Comparison of ENCODE assay signal across 9 cellular contexts in genomic region chr20:3800256-3800877, GRCh38. TPM values are rescaled to one million over a fixed set of nuclear protein-coding genes. Genes with fewer than 3 reads are reported as not detected.
DNase-seq lines count a peak whose midpoint lies in the region; ATAC-seq, FAIRE-seq and TF ChIP-seq lines count a peak whose summit lies in the region.
"Had no signal": no experiment of that assay in that cellular context is flagged by ENCODE, and none has a peak within 500 bp of the region (broad histone marks: within the 10 kb centered on the region; RNA-seq: fewer than 3 reads in every experiment).

No MANE protein-coding gene starts in this region.

- H3K4me3 Mint-ChIP-seq in progenitor cell of endocrine pancreas (ENCODE audit: low read depth), result peak overlapping the region; percentile 14

- DNase-seq in GM12891 (ENCODE audit: insufficient read length, low spot score) (no peak), OCI-LY7 (ENCODE audit: low spot score) (no peak), fibroblast of the aortic adventitia (ENCODE audit: low read depth) (no peak), progenitor cell of endocrine pancreas (ENCODE audit: low spot score, unreplicated experiment) (no peak), hippocampal formation (lab: John Stamatoyannopoulos, UW) (no peak), gastrocnemius medialis (no peak)
- DNase-seq: GDM1, KBM-7 had no signal

- peak overlapping the region; percentile 100 for H3K4me2 ChIP-seq in OCI-LY7 (ENCODE audit: low read length)

- FAIRE-seq in GM12891 (lab: Jason Lieb, UNC), result peak; percentile 35

- no peaks in the 10 kb centered on the region for H3K27me3 ChIP-seq in gastrocnemius medialis

- peaks cover 31% of the 10 kb centered on the region for H3K79me2 ChIP-seq in OCI-LY7 (ENCODE audit: insufficient read depth, low read depth, low read length)

- ATAC-seq in HG03108 (IDR thresholded peaks at IDR 0.05; ENCODE audit: unreplicated experiment), result no peak
- no peak for ATAC-seq in gastrocnemius medialis

- peak overlapping the region; percentile 95 for H3K27ac Mint-ChIP-seq in progenitor cell of endocrine pancreas

- peaks cover 18% of the 10 kb centered on the region for H3K36me3 Mint-ChIP-seq in progenitor cell of endocrine pancreas (ENCODE audit: insufficient read depth)

- H3K36me3 ChIP-seq in OCI-LY7 (ENCODE audit: insufficient read depth, low read length), result peaks cover 72% of the 10 kb centered on the region
- H3K36me3 ChIP-seq in gastrocnemius medialis, result no peaks in the 10 kb centered on the region

- H3K9me3 Mint-ChIP-seq in progenitor cell of endocrine pancreas (ENCODE audit: low read depth), result no peaks in the 10 kb centered on the region

- H3K4me3 ChIP-seq in OCI-LY7 (ENCODE audit: low read depth, low read length, poor library complexity, severe bottlenecking), result peak overlapping the region; percentile 91
- H3K4me3 ChIP-seq in fibroblast of the aortic adventitia (ENCODE audit: low read depth, low read length), result peak overlapping the region; percentile 28
- no peak overlapping the region for H3K4me3 ChIP-seq in gastrocnemius medialis

- H2AFZ ChIP-seq in OCI-LY7 (ENCODE audit: low read length), result no peak overlapping the region

- H3K9me2 ChIP-seq in OCI-LY7 (ENCODE audit: insufficient read depth, low read length), result no peaks in the 10 kb centered on the region

- POLR2A ChIA-PET in OCI-LY7 (lab: Charles Lee), result interaction anchor here (0.9 to 1.6 kb wide), 4 partner anchors 11 to 20 kb away, joined by 3 to 8 read pairs (median 4); no protein-coding TSS in a partner anchor

- CTCF ChIA-PET in OCI-LY7 (lab: Charles Lee; ENCODE audit: unreplicated experiment), result interaction anchor here (1.5 to 1.9 kb wide), 2 partner anchors 18 to 20 kb away, joined by 5 to 9 read pairs; partner anchors contain the start of gene AP5S1

- TF ChIP-seq POLR2A in GM12891 (IDR thresholded peaks at IDR 0.05; ENCODE audit: low read depth, low read length) (no peak), gastrocnemius medialis (IDR thresholded peaks at IDR 0.05) (no peak)

- peaks cover 33% of the 10 kb centered on the region for H3K4me1 ChIP-seq in OCI-LY7 (ENCODE audit: insufficient read depth, low read length, poor library complexity, severe bottlenecking)
- peaks cover 0 to 5% of the 10 kb centered on the region in 2 donors for H3K4me1 ChIP-seq in gastrocnemius medialis

- no peaks in the 10 kb centered on the region; the same call in 1 of the 2 replicates for H4K20me1 ChIP-seq in OCI-LY7 (ENCODE audit: insufficient read depth, low read length)

- H3K27ac ChIP-seq in OCI-LY7 (ENCODE audit: low read depth, low read length, poor library complexity, severe bottlenecking), result peak overlapping the region; percentile 83
- no peak overlapping the region for H3K27ac ChIP-seq in gastrocnemius medialis

- intact Hi-C loops in OCI-LY7 (cut with micrococcal nuclease; ENCODE audit: unreplicated experiment), result no loop called here
- intact Hi-C loops in gastrocnemius medialis (cut with DNase I; ENCODE audit: low total_unique reads), result no loop called here

- no peaks in the 10 kb centered on the region for H3K9me3 ChIP-seq in OCI-LY7 (ENCODE audit: low read length)
- H3K9me3 ChIP-seq in gastrocnemius medialis, result no peaks in the 10 kb centered on the region

- BruUV-seq in OCI-LY7 (replicated peaks; lab: Mats Ljungman, UMichigan), result no TSS peak

- TF ChIP-seq CTCF in OCI-LY7 (conservative IDR thresholded peaks at IDR 0.05; ENCODE audit: low read length) (no peak), fibroblast of the aortic adventitia (IDR thresholded peaks at IDR 0.05; ENCODE audit: insufficient read depth, low read length) (no peak), progenitor cell of endocrine pancreas (IDR thresholded peaks at IDR 0.05; ENCODE audit: unreplicated experiment) (no peak), gastrocnemius medialis (IDR thresholded peaks at IDR 0.05 in 4 of 5, conservative IDR thresholded peaks at IDR 0.05 in 1 of 5) (no peak)

- peaks cover 35% of the 10 kb centered on the region for H3K4me1 Mint-ChIP-seq in progenitor cell of endocrine pancreas (ENCODE audit: low read depth)

- H3K27me3 Mint-ChIP-seq in progenitor cell of endocrine pancreas, result no peaks in the 10 kb centered on the region

- in situ Hi-C loops in gastrocnemius medialis (cut with MboI; ENCODE audit: low sequenced_read_pairs in 4 of 4), result no loop called here

TF ChIP-seq in GM12891, 5 proteins besides CTCF, POLR2A, EP300 and RAD21:
- no peak for TF ChIP-seq POLR2AphosphoS5 (IDR thresholded peaks at IDR 0.05; ENCODE audit: low read depth, low read length)
- TF ChIP-seq TAF1 (IDR thresholded peaks at IDR 0.05; ENCODE audit: low read depth, low read length), result no peak

RNA-seq across cellular contexts. Expression of gene CDC25B, which starts 4.3 kb away (rescaled TPM):
- 20.1 TPM for polyA plus RNA-seq in GM12891 (2012; ENCODE audit: low read depth, missing spikeins)
- 86.1 and 89.2 TPM in 2 replicates for total RNA-seq in OCI-LY7 (2014; rRNA removed; shearing (Covaris generic))
- total RNA-seq in OCI-LY7 (2022) (119 and 147 TPM in 2 replicates), fibroblast of the aortic adventitia (ENCODE audit: low replicate concordance) (51.0 and 58.5 TPM in 2 replicates), progenitor cell of endocrine pancreas (36.7 and 37.6 TPM in 2 replicates), gastrocnemius medialis (10 to 100 TPM in 2 of 4 donors, 1 to 10 TPM in 2; 2.3 to 17.3 (median 10.1) TPM)

RNA-seq across cellular contexts. Expression of gene CENPB, which starts 13.8 kb away (rescaled TPM):
- 26.5 TPM for polyA plus RNA-seq in GM12891 (2012; ENCODE audit: low read depth, missing spikeins)
- 32.5 and 39.1 TPM in 2 replicates for total RNA-seq in OCI-LY7 (2014; rRNA removed; shearing (Covaris generic))
- 31.2 and 34.8 TPM in 2 replicates for total RNA-seq in OCI-LY7 (2022)
- 94.8 and 170 TPM in 2 replicates for total RNA-seq in fibroblast of the aortic adventitia (ENCODE audit: low replicate concordance)
- total RNA-seq in progenitor cell of endocrine pancreas, result 49.6 and 53.8 TPM in 2 replicates
- total RNA-seq in gastrocnemius medialis, result 100 to 1,000 TPM in 3 of 4 donors, 10 to 100 TPM in 1; 67.5 to 186 (median 143) TPM

RNA-seq across cellular contexts. Expression of gene SPEF1, which starts 19.1 kb away (rescaled TPM):
- polyA plus RNA-seq in GM12891 (2012; ENCODE audit: low read depth, missing spikeins), result 0.05 TPM
- total RNA-seq in OCI-LY7 (2014; rRNA removed; shearing (Covaris generic)), result 0.09 and 0.10 TPM in 2 replicates
- total RNA-seq in OCI-LY7 (2022) (0.27 TPM in 1 of 2 replicates, not detected in the other), fibroblast of the aortic adventitia (ENCODE audit: low replicate concordance) (0.09 TPM in 1 of 2 replicates, not detected in the other), progenitor cell of endocrine pancreas (1.7 and 1.9 TPM in 2 replicates), gastrocnemius medialis (not detected)

RNA-seq across cellular contexts. Expression of gene AP5S1, which starts 20.0 kb away (rescaled TPM):
- polyA plus RNA-seq in GM12891 (2012; ENCODE audit: low read depth, missing spikeins), result 6.9 TPM
- 6.2 and 9.8 TPM in 2 replicates for total RNA-seq in OCI-LY7 (2014; rRNA removed; shearing (Covaris generic))
- total RNA-seq in OCI-LY7 (2022) (9.9 and 12.1 TPM in 2 replicates), fibroblast of the aortic adventitia (ENCODE audit: low replicate concordance) (9.4 and 20.4 TPM in 2 replicates), progenitor cell of endocrine pancreas (12.3 and 13.2 TPM in 2 replicates), gastrocnemius medialis (10 to 100 TPM; 11.6 to 20.9 (median 17.3) TPM)

RNA-seq across cellular contexts. Expression of gene ADISSP, which starts 32.8 kb away (rescaled TPM):
- polyA plus RNA-seq in GM12891 (2012; ENCODE audit: low read depth, missing spikeins), result 22.8 TPM
- total RNA-seq in OCI-LY7 (2014; rRNA removed; shearing (Covaris generic)), result 62.1 and 66.7 TPM in 2 replicates
- total RNA-seq in OCI-LY7 (2022), result 58.7 and 64.4 TPM in 2 replicates
- 28.4 and 37.7 TPM in 2 replicates for total RNA-seq in fibroblast of the aortic adventitia (ENCODE audit: low replicate concordance)
- total RNA-seq in progenitor cell of endocrine pancreas, result 18.9 and 20.2 TPM in 2 replicates
- 10 to 100 TPM in 2 of 4 donors, 1 to 10 TPM in 2; 5.9 to 16.4 (median 9.6) TPM for total RNA-seq in gastrocnemius medialis

Comparison
In these comparisons a context has a peak if more than half of its experiments do, and no peak if none do; other contexts are left out.
1. H3K4me3 ChIP-seq: peak in OCI-LY7 (single experiment) and fibroblast of the aortic adventitia (single experiment); none in gastrocnemius medialis (0 of 4).